Comparison of ENCODE assay signal across 2 cellular contexts in the genomic region with DNA sequence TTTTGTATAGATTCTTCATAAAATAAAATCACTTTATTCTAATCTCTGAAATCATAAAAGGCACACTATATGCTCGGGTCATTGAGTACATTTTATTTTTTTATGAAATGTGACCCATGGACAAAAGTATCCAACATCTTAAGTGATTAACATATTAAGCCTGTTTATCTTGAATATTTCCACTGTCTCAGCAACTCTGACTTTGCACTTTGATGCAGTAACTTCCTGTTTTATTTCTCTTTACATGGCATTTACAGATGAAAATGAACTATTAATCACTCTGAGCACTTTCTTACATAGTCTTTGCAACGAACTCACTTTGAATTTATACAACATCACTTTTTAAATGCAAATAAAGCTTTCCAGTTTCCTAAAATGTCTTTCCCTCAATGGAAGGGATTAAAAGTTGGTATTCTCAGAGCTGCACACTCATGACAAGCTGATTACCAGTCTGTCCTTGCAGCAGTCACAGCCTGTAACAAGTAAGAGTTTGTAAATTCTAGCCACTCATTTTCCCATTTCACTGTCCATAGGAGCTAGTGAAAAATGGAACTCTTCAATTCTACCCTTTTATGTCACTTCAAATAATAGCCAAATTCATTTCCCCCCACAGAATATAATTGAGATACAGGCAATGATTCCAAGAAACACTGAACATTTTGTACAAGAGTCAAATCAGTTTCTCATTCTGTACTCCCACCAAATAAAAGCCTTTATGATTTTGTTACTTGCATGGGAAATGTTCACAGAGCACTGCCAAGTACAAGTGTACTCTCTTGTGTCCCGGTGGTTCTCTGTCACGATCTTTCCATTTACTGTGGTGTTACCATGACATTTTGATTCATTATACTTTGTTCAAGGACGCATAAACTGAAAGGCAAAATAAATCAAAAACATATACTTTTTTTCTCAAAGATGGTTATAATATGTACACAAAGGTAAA.
TF ChIP-seq lines count a peak whose summit lies in the region.

No MANE protein-coding gene starts in this region.

TF ChIP-seq in SK-N-SH, 30 proteins besides CTCF, POLR2A, EP300 and RAD21 (continued from another document):
- TF ChIP-seq, protein P1, sequence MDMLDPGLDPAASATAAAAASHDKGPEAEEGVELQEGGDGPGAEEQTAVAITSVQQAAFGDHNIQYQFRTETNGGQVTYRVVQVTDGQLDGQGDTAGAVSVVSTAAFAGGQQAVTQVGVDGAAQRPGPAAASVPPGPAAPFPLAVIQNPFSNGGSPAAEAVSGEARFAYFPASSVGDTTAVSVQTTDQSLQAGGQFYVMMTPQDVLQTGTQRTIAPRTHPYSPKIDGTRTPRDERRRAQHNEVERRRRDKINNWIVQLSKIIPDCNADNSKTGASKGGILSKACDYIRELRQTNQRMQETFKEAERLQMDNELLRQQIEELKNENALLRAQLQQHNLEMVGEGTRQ (IDR thresholded peaks at IDR 0.05; ENCODE audit: borderline replicate concordance, low read depth, low read length): no peak
- TF ChIP-seq SMC3 (IDR thresholded peaks at IDR 0.05; ENCODE audit: low read depth, low read length): no peak
- no peak for TF ChIP-seq EZH2phosphoT487 (IDR thresholded peaks at IDR 0.05; ENCODE audit: borderline replicate concordance, low read depth)
- TF ChIP-seq, protein P2, sequence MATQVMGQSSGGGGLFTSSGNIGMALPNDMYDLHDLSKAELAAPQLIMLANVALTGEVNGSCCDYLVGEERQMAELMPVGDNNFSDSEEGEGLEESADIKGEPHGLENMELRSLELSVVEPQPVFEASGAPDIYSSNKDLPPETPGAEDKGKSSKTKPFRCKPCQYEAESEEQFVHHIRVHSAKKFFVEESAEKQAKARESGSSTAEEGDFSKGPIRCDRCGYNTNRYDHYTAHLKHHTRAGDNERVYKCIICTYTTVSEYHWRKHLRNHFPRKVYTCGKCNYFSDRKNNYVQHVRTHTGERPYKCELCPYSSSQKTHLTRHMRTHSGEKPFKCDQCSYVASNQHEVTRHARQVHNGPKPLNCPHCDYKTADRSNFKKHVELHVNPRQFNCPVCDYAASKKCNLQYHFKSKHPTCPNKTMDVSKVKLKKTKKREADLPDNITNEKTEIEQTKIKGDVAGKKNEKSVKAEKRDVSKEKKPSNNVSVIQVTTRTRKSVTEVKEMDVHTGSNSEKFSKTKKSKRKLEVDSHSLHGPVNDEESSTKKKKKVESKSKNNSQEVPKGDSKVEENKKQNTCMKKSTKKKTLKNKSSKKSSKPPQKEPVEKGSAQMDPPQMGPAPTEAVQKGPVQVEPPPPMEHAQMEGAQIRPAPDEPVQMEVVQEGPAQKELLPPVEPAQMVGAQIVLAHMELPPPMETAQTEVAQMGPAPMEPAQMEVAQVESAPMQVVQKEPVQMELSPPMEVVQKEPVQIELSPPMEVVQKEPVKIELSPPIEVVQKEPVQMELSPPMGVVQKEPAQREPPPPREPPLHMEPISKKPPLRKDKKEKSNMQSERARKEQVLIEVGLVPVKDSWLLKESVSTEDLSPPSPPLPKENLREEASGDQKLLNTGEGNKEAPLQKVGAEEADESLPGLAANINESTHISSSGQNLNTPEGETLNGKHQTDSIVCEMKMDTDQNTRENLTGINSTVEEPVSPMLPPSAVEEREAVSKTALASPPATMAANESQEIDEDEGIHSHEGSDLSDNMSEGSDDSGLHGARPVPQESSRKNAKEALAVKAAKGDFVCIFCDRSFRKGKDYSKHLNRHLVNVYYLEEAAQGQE (IDR thresholded peaks at IDR 0.05; ENCODE audit: low read depth, low read length): no peak
- no peak for TF ChIP-seq FOXJ3 (CRISPR knock-in tag; IDR thresholded peaks at IDR 0.05)
- TF ChIP-seq TCF12 (IDR thresholded peaks at IDR 0.05): no peak
- TF ChIP-seq GABPA (IDR thresholded peaks at IDR 0.05; ENCODE audit: low read depth): no peak
- no peak for TF ChIP-seq ELF1 (IDR thresholded peaks at IDR 0.05)

TF ChIP-seq in endothelial cell of umbilical vein, 7 proteins besides CTCF, POLR2A, EP300 and RAD21 (continued from another document):
- TF ChIP-seq MYC (IDR thresholded peaks at IDR 0.05; ENCODE audit: low read depth, low read length) (no peak), JUN (IDR thresholded peaks at IDR 0.05; ENCODE audit: borderline replicate concordance, insufficient read depth, insufficient read length, low read depth) (no peak)
